Comparison of ENCODE assay signal across 1 cellular context in the genomic region with DNA sequence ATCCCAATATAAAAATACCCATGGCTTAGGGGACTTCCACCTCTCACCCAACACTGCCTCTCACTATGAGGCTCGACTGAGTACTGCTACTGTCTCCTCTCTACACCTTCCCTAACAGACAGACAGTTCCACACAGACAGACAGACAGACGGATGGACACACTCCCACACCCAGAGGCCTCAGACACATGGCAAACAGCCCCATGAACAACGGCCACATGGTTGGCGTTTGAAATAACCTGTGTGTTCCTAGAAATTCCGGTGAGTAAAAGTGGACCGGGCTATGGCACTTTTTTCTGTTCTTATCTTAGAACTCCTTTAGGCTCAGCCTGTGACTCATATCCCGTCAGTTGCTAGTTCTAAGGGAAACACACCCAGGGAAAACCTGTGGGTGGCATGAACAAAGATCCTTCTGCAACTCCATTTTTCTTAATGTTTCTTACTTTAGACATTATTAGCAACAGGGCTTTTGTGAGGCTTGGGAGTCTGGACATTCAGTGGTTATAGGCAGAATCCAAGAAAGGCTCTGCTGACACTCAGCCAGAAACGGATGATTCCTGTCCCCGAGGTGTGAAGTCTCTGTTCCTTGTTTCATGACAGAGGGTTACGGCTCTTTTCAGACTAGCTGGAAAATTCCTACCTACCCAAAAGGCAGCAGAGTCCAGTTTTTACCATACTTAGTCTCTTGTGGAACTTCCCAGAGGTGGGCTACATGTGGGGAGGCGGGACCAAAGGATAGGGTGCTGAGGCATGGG.
TF ChIP-seq lines count a peak whose summit lies in the region.

No MANE protein-coding gene starts in this region.

TF ChIP-seq in K562, 482 proteins besides CTCF, POLR2A, EP300 and RAD21 (continued from another document and continues in another):
- peak; percentile 84 for TF ChIP-seq HDAC8 (tag; IDR thresholded peaks at IDR 0.05)
- no peak for TF ChIP-seq HNRNPUL1 (IDR thresholded peaks at IDR 0.05; ENCODE audit: low read length)
- TF ChIP-seq, protein P1, sequence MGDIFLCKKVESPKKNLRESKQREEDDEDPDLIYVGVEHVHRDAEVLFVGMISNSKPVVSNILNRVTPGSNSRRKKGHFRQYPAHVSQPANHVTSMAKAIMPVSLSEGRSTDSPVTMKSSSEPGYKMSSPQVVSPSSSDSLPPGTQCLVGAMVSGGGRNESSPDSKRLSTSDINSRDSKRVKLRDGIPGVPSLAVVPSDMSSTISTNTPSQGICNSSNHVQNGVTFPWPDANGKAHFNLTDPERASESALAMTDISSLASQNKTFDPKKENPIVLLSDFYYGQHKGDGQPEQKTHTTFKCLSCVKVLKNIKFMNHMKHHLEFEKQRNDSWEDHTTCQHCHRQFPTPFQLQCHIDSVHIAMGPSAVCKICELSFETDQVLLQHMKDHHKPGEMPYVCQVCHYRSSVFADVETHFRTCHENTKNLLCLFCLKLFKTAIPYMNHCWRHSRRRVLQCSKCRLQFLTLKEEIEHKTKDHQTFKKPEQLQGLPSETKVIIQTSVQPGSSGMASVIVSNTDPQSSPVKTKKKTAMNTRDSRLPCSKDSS (IDR thresholded peaks at IDR 0.05; ENCODE audit: low read depth, partially characterized antibody) = no peak
- no peak for TF ChIP-seq SIN3A (IDR thresholded peaks at IDR 0.05; ENCODE audit: borderline replicate concordance in 2 of 2, control insufficient read depth in 1 of 2, low read depth in 2 of 2, low read length in 2 of 2)
- TF ChIP-seq CXXC5 (CRISPR knock-in tag; IDR thresholded peaks at IDR 0.05) = peak; percentile 81
- peak; percentile 90 for TF ChIP-seq CBX5 (IDR thresholded peaks at IDR 0.05; ENCODE audit: borderline replicate concordance, low read depth)
- no peak for TF ChIP-seq THRA (IDR thresholded peaks at IDR 0.05)
- TF ChIP-seq NEUROD1 (IDR thresholded peaks at IDR 0.05; ENCODE audit: borderline replicate concordance, low read depth, low read length, partially characterized antibody) = peak; percentile 90
- no peak for TF ChIP-seq PURB (CRISPR knock-in tag; IDR thresholded peaks at IDR 0.05; ENCODE audit: low read depth)
- peak in 1 of 2 experiments; percentile 86; a peak in 1 of 4 replicates for TF ChIP-seq BCLAF1 (IDR thresholded peaks at IDR 0.05; ENCODE audit: borderline replicate concordance in 1 of 2, control insufficient read depth in 1 of 2, low read depth in 2 of 2, low read length in 1 of 2)
- no peak for TF ChIP-seq GABPB2 (CRISPR knock-in tag; conservative IDR thresholded peaks at IDR 0.05)
- no peak for TF ChIP-seq MCM3 (IDR thresholded peaks at IDR 0.05)
- TF ChIP-seq RHOXF2B (CRISPR knock-in tag; conservative IDR thresholded peaks at IDR 0.05) = 0 out of 2 replicates have a peak, but pooled peaks have one; percentile 6
- TF ChIP-seq MAFG (tag; conservative IDR thresholded peaks at IDR 0.05) = no peak
- TF ChIP-seq HIVEP1 (CRISPR knock-in tag; IDR thresholded peaks at IDR 0.05) = no peak
- peak; percentile 81; the same call in 1 of the 2 replicates for TF ChIP-seq ZNF197 (CRISPR knock-in tag; IDR thresholded peaks at IDR 0.05; ENCODE audit: low read depth)
- peak in 1 of 2 experiments; percentile 75; a peak in 1 of 4 replicates for TF ChIP-seq RCOR1 (IDR thresholded peaks at IDR 0.05; ENCODE audit: borderline replicate concordance in 1 of 2, low read depth in 2 of 2, low read length in 2 of 2)
- peak; percentile 98 for TF ChIP-seq LCOR (CRISPR knock-in tag; IDR thresholded peaks at IDR 0.05)
- TF ChIP-seq ZNF253 (CRISPR knock-in tag; conservative IDR thresholded peaks at IDR 0.05) = no peak
- TF ChIP-seq SAFB (IDR thresholded peaks at IDR 0.05; ENCODE audit: borderline replicate concordance, low read depth, low read length) = no peak
- TF ChIP-seq POLR2G (IDR thresholded peaks at IDR 0.05; ENCODE audit: low read depth, low read length) = no peak
- TF ChIP-seq, protein P2, sequence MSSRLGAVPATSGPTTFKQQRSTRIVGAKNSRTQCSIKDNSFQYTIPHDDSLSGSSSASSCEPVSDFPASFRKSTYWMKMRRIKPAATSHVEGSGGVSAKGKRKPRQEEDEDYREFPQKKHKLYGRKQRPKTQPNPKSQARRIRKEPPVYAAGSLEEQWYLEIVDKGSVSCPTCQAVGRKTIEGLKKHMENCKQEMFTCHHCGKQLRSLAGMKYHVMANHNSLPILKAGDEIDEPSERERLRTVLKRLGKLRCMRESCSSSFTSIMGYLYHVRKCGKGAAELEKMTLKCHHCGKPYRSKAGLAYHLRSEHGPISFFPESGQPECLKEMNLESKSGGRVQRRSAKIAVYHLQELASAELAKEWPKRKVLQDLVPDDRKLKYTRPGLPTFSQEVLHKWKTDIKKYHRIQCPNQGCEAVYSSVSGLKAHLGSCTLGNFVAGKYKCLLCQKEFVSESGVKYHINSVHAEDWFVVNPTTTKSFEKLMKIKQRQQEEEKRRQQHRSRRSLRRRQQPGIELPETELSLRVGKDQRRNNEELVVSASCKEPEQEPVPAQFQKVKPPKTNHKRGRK (tag; IDR thresholded peaks at IDR 0.05) = no peak
- no peak for TF ChIP-seq PCBP2 (IDR thresholded peaks at IDR 0.05; ENCODE audit: low read depth, low read length, poor library complexity, severe bottlenecking)
- no peak for TF ChIP-seq ZNF398 (CRISPR knock-in tag; IDR thresholded peaks at IDR 0.05)
- 0 out of 2 replicates have a peak, but pooled peaks have one; percentile 4 for TF ChIP-seq HBP1 (CRISPR knock-in tag; IDR thresholded peaks at IDR 0.05)
- TF ChIP-seq WHSC1 (IDR thresholded peaks at IDR 0.05; ENCODE audit: low read length) = no peak
- no peak for TF ChIP-seq ETV6 (IDR thresholded peaks at IDR 0.05; ENCODE audit: borderline replicate concordance in 1 of 2, low read depth in 2 of 2, low read length in 1 of 2)
- peak; percentile 97; the same call in 1 of the 2 replicates for TF ChIP-seq ETV6 (CRISPR knock-in tag; IDR thresholded peaks at IDR 0.05; ENCODE audit: borderline replicate concordance)
- TF ChIP-seq ZNF77 (CRISPR knock-in tag; IDR thresholded peaks at IDR 0.05) = no peak
- 0 out of 2 replicates have a peak, but pooled peaks have one; percentile 49 for TF ChIP-seq GATA2 (CRISPR knock-in tag; IDR thresholded peaks at IDR 0.05)
- no peak for TF ChIP-seq ZC3H4 (CRISPR knock-in tag; IDR thresholded peaks at IDR 0.05; ENCODE audit: borderline replicate concordance)
